In genomic region chr10:103849212-103849877, GRCh38 we compare ENCODE assay signal across 14 cellular contexts. TPM values are rescaled to one million over a fixed set of nuclear protein-coding genes. Genes with fewer than 3 reads are reported as not detected.
A peak's percentile ranks its signal among the peaks of the same experiment; 100 is the strongest.
DNase-seq lines count a peak whose midpoint lies in the region; ATAC-seq and TF ChIP-seq lines count a peak whose summit lies in the region.
"Had no signal": no experiment of that assay in that cellular context is flagged by ENCODE, and none has a peak within 500 bp of the region (broad histone marks: within the 10 kb centered on the region; RNA-seq: fewer than 3 reads in every experiment).

No MANE protein-coding gene starts in this region.

- peaks cover 12 to 33% (median 19%) of the 10 kb centered on the region in 3 donors for H3K27me3 Mint-ChIP-seq in CD14-positive monocyte (ENCODE audit: low read depth in 3 of 3)

- peaks cover 45% of the 10 kb centered on the region for H3K4me1 Mint-ChIP-seq in CD14-positive monocyte

- H3K9me3 ChIP-seq in SJCRH30 (replicated peaks): no peaks in the 10 kb centered on the region

- H3K4me3 ChIP-seq in SJCRH30 (peak overlapping the region; percentile 12), rectal smooth muscle tissue (ENCODE audit: low read length) (no peak overlapping the region)

- H3K4me1 ChIP-seq in SJCRH30 (peaks cover 17% of the 10 kb centered on the region), foreskin keratinocyte (peaks cover 58% of the 10 kb centered on the region), rectal smooth muscle tissue (ENCODE audit: control insufficient read depth, insufficient read depth, low read length) (peaks cover 21% of the 10 kb centered on the region)

- TF ChIP-seq CTCF in foreskin keratinocyte (conservative IDR thresholded peaks at IDR 0.05) (no peak), CD14-positive monocyte (IDR thresholded peaks at IDR 0.05) (no peak)

- peaks cover 0 to 1% (median 0%) of the 10 kb centered on the region in 7 donors for H3K9me3 Mint-ChIP-seq in CD14-positive monocyte
- H3K9me3 Mint-ChIP-seq: activated CD4-positive, alpha-beta memory T cell treated with anti-CD3 and anti-CD28 coated beads for 36 hours; H9; T-cell had no signal

- DNase-seq in A172 (ENCODE audit: low spot score): peak; percentile 20
- DNase-seq in SJCRH30: no peak
- no peak for DNase-seq in foreskin keratinocyte
- no peak for DNase-seq in SHP77 (lab: John Stamatoyannopoulos, UW)
- DNase-seq in CD14-positive monocyte (ENCODE audit: low spot score): no peak
- DNase-seq in SHP77 treated with DMSO at 0.1 percent for 48 hours (lab: John Stamatoyannopoulos, UW): no peak
- DNase-seq in DMS53 (lab: John Stamatoyannopoulos, UW): no peak
- DNase-seq: activated CD4-positive, alpha-beta memory T cell treated with anti-CD3 and anti-CD28 coated beads for 36 hours; activated gamma-delta T cell treated with Interleukin-2 at 50 U/mL for 16 hours; H9; NCI-H1436 treated with DMSO at 0.1 percent for 48 hours; NCI-H774; T-cell had no signal

- H3K27ac ChIP-seq in SJCRH30 (peak overlapping the region; percentile 77), foreskin keratinocyte (peak overlapping the region; percentile 72), rectal smooth muscle tissue (ENCODE audit: low read depth, low read length) (peak overlapping the region; percentile 69)

- ATAC-seq in foreskin keratinocyte: no peak
- ATAC-seq: T-cell had no signal

- H3K27me3 ChIP-seq in SJCRH30: no peaks in the 10 kb centered on the region
- H3K27me3 ChIP-seq in foreskin keratinocyte: no peaks in the 10 kb centered on the region
- no peaks in the 10 kb centered on the region for H3K27me3 ChIP-seq in rectal smooth muscle tissue (ENCODE audit: control insufficient read depth, insufficient read depth, low read length)

- H3K4me3 Mint-ChIP-seq in CD14-positive monocyte: no peak overlapping the region
- H3K4me3 Mint-ChIP-seq: activated CD4-positive, alpha-beta memory T cell treated with anti-CD3 and anti-CD28 coated beads for 36 hours; H9; T-cell had no signal

- no peaks in the 10 kb centered on the region for H3K36me3 Mint-ChIP-seq in CD14-positive monocyte
- H3K36me3 Mint-ChIP-seq: activated CD4-positive, alpha-beta memory T cell treated with anti-CD3 and anti-CD28 coated beads for 36 hours; T-cell had no signal

- H3K36me3 ChIP-seq in SJCRH30 (no peaks in the 10 kb centered on the region), rectal smooth muscle tissue (ENCODE audit: control insufficient read depth, insufficient read depth, low read length) (no peaks in the 10 kb centered on the region)

- H3K9ac ChIP-seq in rectal smooth muscle tissue (ENCODE audit: low read length): no peak overlapping the region

- intact Hi-C loops in CD14-positive monocyte (cut with micrococcal nuclease): no loop called here

- peak overlapping the region in 2 of 7 donors; percentile 30 to 39 for H3K27ac Mint-ChIP-seq in CD14-positive monocyte
- H3K27ac Mint-ChIP-seq: activated CD4-positive, alpha-beta memory T cell treated with anti-CD3 and anti-CD28 coated beads for 36 hours; H9; T-cell had no signal

RNA-seq across cellular contexts. Expression of gene SH3PXD2A, which starts 6.0 kb away (rescaled TPM):
- total RNA-seq in A172 (2014; rRNA removed; shearing (Covaris generic)): 1.7 and 2.0 TPM in 2 replicates
- 5.4 and 5.5 TPM in 2 replicates for total RNA-seq in SJCRH30 (2014; rRNA removed; shearing (Covaris generic))
- 81.7 and 109 TPM in 2 replicates for total RNA-seq in foreskin keratinocyte
- polyA plus RNA-seq in foreskin keratinocyte (23.9 and 27.5 TPM in 2 replicates), CD14-positive monocyte (under 1 TPM; 0.01 to 0.05 TPM)

Comparison
In these comparisons a context has a peak if more than half of its experiments do, and no peak if none do; other contexts are left out.
1. RNA of gene SH3PXD2A, which starts 6.0 kb away (total RNA-seq): 81.7 to 109 TPM in foreskin keratinocyte; 5.4 to 5.5 TPM in SJCRH30 and 1.7 to 2.0 TPM in A172; every median in the first group is over 10 times any median in the second.
2. Peak in every context shown above with its lines, with median percentiles within 50 percentile points of each other: H3K27ac ChIP-seq.